ENCODE assay signal across 1 cellular context in the genomic region with DNA sequence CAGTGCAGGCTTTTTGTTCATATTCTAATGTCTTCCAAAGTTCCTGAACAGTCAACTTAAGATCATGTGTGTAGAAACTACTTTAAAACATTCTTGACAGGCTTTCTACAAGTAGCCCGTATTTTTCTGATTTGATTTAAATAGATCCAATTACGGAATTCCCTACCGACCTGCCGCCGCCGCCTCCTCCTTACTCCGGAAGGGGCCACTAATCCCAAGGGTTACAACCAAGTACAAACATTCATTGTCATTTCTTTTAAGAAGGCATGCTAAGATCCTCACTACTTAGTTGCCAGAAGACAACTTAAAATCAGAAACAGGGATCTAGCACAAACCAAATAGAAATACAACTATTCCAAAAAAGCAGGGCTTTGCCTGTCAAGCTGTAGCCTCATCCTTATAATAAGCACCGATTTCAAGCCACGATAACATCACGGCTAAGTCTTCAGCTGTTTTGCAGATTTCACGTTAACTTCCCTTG.
TF ChIP-seq lines count a peak whose summit lies in the region.

No MANE protein-coding gene starts in this region.

TF ChIP-seq in IMR-90, 13 proteins besides CTCF, POLR2A, EP300 and RAD21 (continued from another document):
- TF ChIP-seq, protein P1, sequence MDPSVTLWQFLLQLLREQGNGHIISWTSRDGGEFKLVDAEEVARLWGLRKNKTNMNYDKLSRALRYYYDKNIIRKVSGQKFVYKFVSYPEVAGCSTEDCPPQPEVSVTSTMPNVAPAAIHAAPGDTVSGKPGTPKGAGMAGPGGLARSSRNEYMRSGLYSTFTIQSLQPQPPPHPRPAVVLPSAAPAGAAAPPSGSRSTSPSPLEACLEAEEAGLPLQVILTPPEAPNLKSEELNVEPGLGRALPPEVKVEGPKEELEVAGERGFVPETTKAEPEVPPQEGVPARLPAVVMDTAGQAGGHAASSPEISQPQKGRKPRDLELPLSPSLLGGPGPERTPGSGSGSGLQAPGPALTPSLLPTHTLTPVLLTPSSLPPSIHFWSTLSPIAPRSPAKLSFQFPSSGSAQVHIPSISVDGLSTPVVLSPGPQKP (IDR thresholded peaks at IDR 0.05; ENCODE audit: borderline replicate concordance, low read depth, low read length): no peak
- TF ChIP-seq RFX5 (IDR thresholded peaks at IDR 0.05; ENCODE audit: low read depth, low read length) (no peak), MAZ (IDR thresholded peaks at IDR 0.05; ENCODE audit: borderline replicate concordance, low read depth, low read length) (no peak), MXI1 (IDR thresholded peaks at IDR 0.05; ENCODE audit: borderline replicate concordance, low read depth, low read length) (no peak)
TF ChIP-seq in IMR-90: peak in this region for 0.
